ENCODE assay signal across 8 cellular contexts in genomic region chr17:78383725-78384471, GRCh38. TPM values are rescaled to one million over a fixed set of nuclear protein-coding genes. Genes with fewer than 3 reads are reported as not detected.
DNase-seq lines count a peak whose midpoint lies in the region; ATAC-seq, FAIRE-seq and TF ChIP-seq lines count a peak whose summit lies in the region.

No MANE protein-coding gene starts in this region.

- no peak overlapping the region for H3K4me3 ChIP-seq in CD8-positive, alpha-beta T cell (ENCODE audit: low read depth, low read length)
- H3K4me3 ChIP-seq in endothelial cell of umbilical vein (replicated peaks in 1 of 3; ENCODE audit: insufficient read depth in 1 of 3, low read depth in 1 of 3, low read length in 3 of 3) = peak overlapping the region in 1 of 3 experiments; percentile 6
- no peak overlapping the region for H3K4me3 ChIP-seq in tibial nerve

- no peak for ATAC-seq in CD8-positive, alpha-beta T cell
- ATAC-seq in HG03066 (IDR thresholded peaks at IDR 0.05; ENCODE audit: low read depth, unreplicated experiment) = peak; percentile 36
- ATAC-seq in natural killer cell treated with Interleukin-12 subunit alpha and Interleukin-12 subunit beta and Interleukin-15 and Interleukin-18, amount 100 ng/mL, for 72 hours = peak; percentile 75 to 87

- TF ChIP-seq POLR2A in endothelial cell of umbilical vein (IDR thresholded peaks at IDR 0.05; ENCODE audit: low read depth, low read length) = peak; percentile 46
- TF ChIP-seq POLR2A in tibial nerve (IDR thresholded peaks at IDR 0.05) = no peak

- TF ChIP-seq EP300 in tibial nerve (IDR thresholded peaks at IDR 0.05) = peak; percentile 91 to 92

- H3K36me3 Mint-ChIP-seq in CD8-positive, alpha-beta T cell = peaks cover 22% of the 10 kb centered on the region
- H3K36me3 Mint-ChIP-seq in natural killer cell treated with Interleukin-12 subunit alpha and Interleukin-12 subunit beta and Interleukin-15 and Interleukin-18, amount 100 ng/mL, for 72 hours = peaks cover 27% of the 10 kb centered on the region

- TSS peak; percentile 32 for BruUV-seq in endothelial cell of umbilical vein (replicated peaks; lab: Mats Ljungman, UMichigan)

- DNase-seq in CD8-positive, alpha-beta T cell = peak in 2 of 7 experiments; percentile 16 to 25
- peak; percentile 52 to 59 for DNase-seq in activated CD4-positive, alpha-beta T cell treated with anti-CD3 and anti-CD28 coated beads for 4 hours
- peak; percentile 99 for DNase-seq in endothelial cell of umbilical vein (ENCODE audit: low read depth, low spot score)
- peak; percentile 89 for DNase-seq in natural killer cell treated with Interleukin-12 subunit alpha and Interleukin-12 subunit beta and Interleukin-15 and Interleukin-18, amount 100 ng/mL, for 72 hours (ENCODE audit: low spot score)
- peak in 1 of 2 donors; percentile 70 for DNase-seq in tibial nerve (ENCODE audit: low spot score in 2 of 2)
- no peak for DNase-seq in HT-29 (ENCODE audit: low spot score)
- DNase-seq in occipital lobe (lab: John Stamatoyannopoulos, UW) = no peak

- no peaks in the 10 kb centered on the region for H4K20me1 ChIP-seq in endothelial cell of umbilical vein (replicated peaks; ENCODE audit: control insufficient read depth, extremely low read depth, insufficient read depth, low read length)

- no peaks in the 10 kb centered on the region for H3K9me3 ChIP-seq in CD8-positive, alpha-beta T cell (ENCODE audit: low read length)
- H3K9me3 ChIP-seq in endothelial cell of umbilical vein (replicated peaks; ENCODE audit: control insufficient read depth, insufficient read depth, low read length) (no peaks in the 10 kb centered on the region), tibial nerve (no peaks in the 10 kb centered on the region)

- CTCF ChIA-PET in CD8-positive, alpha-beta T cell (lab: Charles Lee) = interaction anchor here (2.2 kb wide), 1 partner anchor 23 kb away, joined by 6 read pairs; no protein-coding TSS in a partner anchor
- CTCF ChIA-PET in endothelial cell of umbilical vein (lab: Charles Lee) = interaction anchor here (0.9 to 2.5 kb wide), 7 partner anchors 20 to 53 kb away, joined by 3 to 14 read pairs (median 6); partner anchors contain the start of gene SOCS3

- peak overlapping the region; percentile 91 for H3K27ac Mint-ChIP-seq in CD8-positive, alpha-beta T cell
- H3K27ac Mint-ChIP-seq in natural killer cell treated with Interleukin-12 subunit alpha and Interleukin-12 subunit beta and Interleukin-15 and Interleukin-18, amount 100 ng/mL, for 72 hours = peak overlapping the region; percentile 96

- peaks cover 80% of the 10 kb centered on the region for H3K79me2 ChIP-seq in endothelial cell of umbilical vein (ENCODE audit: control insufficient read depth, insufficient read depth, low read length)

- no peaks in the 10 kb centered on the region for H3K36me3 ChIP-seq in CD8-positive, alpha-beta T cell (ENCODE audit: insufficient read depth, low read length)
- H3K36me3 ChIP-seq in endothelial cell of umbilical vein (ENCODE audit: control insufficient read depth in 2 of 2, extremely low read depth in 1 of 2, insufficient read depth in 2 of 2, low read length in 2 of 2) (no peaks in the 10 kb centered on the region), tibial nerve (peaks cover 0 to 4% (median 0%) of the 10 kb centered on the region in 3 donors)

- 54 to 55% methylated on average over 15 of the region's 15 CpGs for WGBS in tibial nerve, 2 donors

- FAIRE-seq in endothelial cell of umbilical vein (lab: Jason Lieb, UNC) = peak; percentile 81

- H3K4me1 Mint-ChIP-seq in CD8-positive, alpha-beta T cell (ENCODE audit: low read depth) = peaks cover 86% of the 10 kb centered on the region
- H3K4me1 Mint-ChIP-seq in natural killer cell treated with Interleukin-12 subunit alpha and Interleukin-12 subunit beta and Interleukin-15 and Interleukin-18, amount 100 ng/mL, for 72 hours (ENCODE audit: low read depth in 2 of 2) = peaks cover 78 to 84% of the 10 kb centered on the region in 2 donors

- H3K4me2 ChIP-seq in endothelial cell of umbilical vein (ENCODE audit: insufficient read depth, low read length) = peak overlapping the region; percentile 71

- H3K9ac ChIP-seq in endothelial cell of umbilical vein (replicated peaks; ENCODE audit: extremely low read depth, insufficient read depth, low read length) = peak overlapping the region; percentile 64

- peak overlapping the region; percentile 51 for H3K4me3 Mint-ChIP-seq in CD8-positive, alpha-beta T cell
- H3K4me3 Mint-ChIP-seq in natural killer cell treated with Interleukin-12 subunit alpha and Interleukin-12 subunit beta and Interleukin-15 and Interleukin-18, amount 100 ng/mL, for 72 hours = peak overlapping the region; percentile 91

- H3K9me1 ChIP-seq in endothelial cell of umbilical vein (replicated peaks; ENCODE audit: control insufficient read depth, extremely low read depth, insufficient read depth, low read length) = no peaks in the 10 kb centered on the region

- intact Hi-C loops in CD8-positive, alpha-beta T cell (cut with DNase I, micrococcal nuclease) = loop anchor here in 1 of 2 experiments (5.0 kb wide), 1 partner anchor 38 kb away; no protein-coding TSS in a partner anchor
- intact Hi-C loops in endothelial cell of umbilical vein (cut with micrococcal nuclease) = no loop called here

- POLR2A ChIA-PET in CD8-positive, alpha-beta T cell (lab: Charles Lee) = no interaction called here
- POLR2A ChIA-PET in endothelial cell of umbilical vein (lab: Charles Lee) = interaction anchor here (1.3 kb wide), 1 partner anchor 24 kb away, joined by 3 read pairs; the partner anchor contains the start of gene SOCS3

- no peak overlapping the region for H2AFZ ChIP-seq in endothelial cell of umbilical vein (ENCODE audit: low read depth, low read length)

- no peaks in the 10 kb centered on the region for H3K27me3 Mint-ChIP-seq in CD8-positive, alpha-beta T cell (ENCODE audit: low read depth)
- H3K27me3 Mint-ChIP-seq in natural killer cell treated with Interleukin-12 subunit alpha and Interleukin-12 subunit beta and Interleukin-15 and Interleukin-18, amount 100 ng/mL, for 72 hours = no peaks in the 10 kb centered on the region

- H3K9me3 Mint-ChIP-seq in CD8-positive, alpha-beta T cell = no peaks in the 10 kb centered on the region
- no peaks in the 10 kb centered on the region for H3K9me3 Mint-ChIP-seq in natural killer cell treated with Interleukin-12 subunit alpha and Interleukin-12 subunit beta and Interleukin-15 and Interleukin-18, amount 100 ng/mL, for 72 hours

- TF ChIP-seq CTCF in CD8-positive, alpha-beta T cell (IDR thresholded peaks at IDR 0.05) = no peak
- TF ChIP-seq CTCF in endothelial cell of umbilical vein (IDR thresholded peaks at IDR 0.05; ENCODE audit: extremely low read depth in 1 of 2, insufficient read depth in 1 of 2, low read depth in 1 of 2, low read length in 2 of 2) (no peak), tibial nerve (IDR thresholded peaks at IDR 0.05) (no peak)

- dilution Hi-C loops in endothelial cell of umbilical vein (cut with MboI; ENCODE audit: extremely low pct_ligation_motif_present, low sequenced_read_pairs) = no loop called here

- H3K27me3 ChIP-seq in CD8-positive, alpha-beta T cell (ENCODE audit: insufficient read depth, low read length) = no peaks in the 10 kb centered on the region
- H3K27me3 ChIP-seq in endothelial cell of umbilical vein (ENCODE audit: control insufficient read depth in 2 of 2, insufficient read depth in 2 of 2, low read length in 2 of 2) (no peaks in the 10 kb centered on the region), tibial nerve (no peaks in the 10 kb centered on the region)

- peaks cover 92% of the 10 kb centered on the region for H3K4me1 ChIP-seq in CD8-positive, alpha-beta T cell (ENCODE audit: insufficient read depth, low read length)
- peaks cover 80% of the 10 kb centered on the region for H3K4me1 ChIP-seq in endothelial cell of umbilical vein (ENCODE audit: control insufficient read depth, extremely low read depth, insufficient read depth, low read length)
- H3K4me1 ChIP-seq in tibial nerve = peaks cover 0 to 95% (median 68%) of the 10 kb centered on the region in 4 donors

- no peak overlapping the region for H3K27ac ChIP-seq in CD8-positive, alpha-beta T cell (ENCODE audit: low read depth, low read length)
- H3K27ac ChIP-seq in endothelial cell of umbilical vein (ENCODE audit: insufficient read depth, low read depth, low read length) (peak overlapping the region; percentile 94), tibial nerve (peak overlapping the region; percentile 45 to 83 (median 75))

TF ChIP-seq in endothelial cell of umbilical vein, 7 proteins besides CTCF, POLR2A, EP300 and RAD21 (continues in another document):
- TF ChIP-seq MYC (IDR thresholded peaks at IDR 0.05; ENCODE audit: low read depth, low read length) = no peak

RNA-seq across cellular contexts. Expression of gene PGS1, which starts 5.4 kb away (rescaled TPM):
- 10 to 100 TPM; 34.6 to 36.3 TPM for total RNA-seq in CD8-positive, alpha-beta T cell
- total RNA-seq in endothelial cell of umbilical vein (55.6 and 66.0 TPM in 2 replicates), tibial nerve (100 to 1,000 TPM in 1 of 4 donors, 10 to 100 TPM in 3; 41.9 to 105 (median 53.2) TPM), occipital lobe (39.0 TPM)
- 48.4 and 50.8 TPM in 2 replicates for polyA plus RNA-seq in endothelial cell of umbilical vein
- polyA plus RNA-seq in endothelial cell of umbilical vein (2011; cell fraction: cytosol; rRNA removed) = 28.4 and 36.1 TPM in 2 replicates
- polyA plus RNA-seq in endothelial cell of umbilical vein (2011; cell fraction: nucleus; rRNA removed) = 195 and 203 TPM in 2 replicates
- polyA plus RNA-seq in endothelial cell of umbilical vein (2012) = 30.2 and 34.0 TPM in 2 replicates
- polyA minus RNA-seq in endothelial cell of umbilical vein = 62.5 and 77.9 TPM in 2 replicates
- 31.2 TPM for polyA minus RNA-seq in endothelial cell of umbilical vein (2011; cell fraction: cytosol; rRNA and poly(A)+ RNA removed)
- 72.4 and 73.4 TPM in 2 replicates for polyA minus RNA-seq in endothelial cell of umbilical vein (2011; cell fraction: nucleus; rRNA and poly(A)+ RNA removed)
- 100 to 1,000 TPM in 1 of 2 donors, 10 to 100 TPM in 1; 83.0 to 139 TPM for total RNA-seq in natural killer cell treated with Interleukin-12 subunit alpha and Interleukin-12 subunit beta and Interleukin-15 and Interleukin-18, amount 100 ng/mL, for 72 hours
- total RNA-seq in HT-29 (2014; rRNA removed; shearing (Covaris generic)) = 23.0 and 30.7 TPM in 2 replicates

RNA-seq across cellular contexts. Expression of gene SOCS3, which starts 24.0 kb away (rescaled TPM):
- total RNA-seq in CD8-positive, alpha-beta T cell = 100 to 1,000 TPM; 279 to 283 TPM
- total RNA-seq in endothelial cell of umbilical vein = 13.6 and 14.3 TPM in 2 replicates
- 6.2 and 6.6 TPM in 2 replicates for polyA plus RNA-seq in endothelial cell of umbilical vein
- polyA plus RNA-seq in endothelial cell of umbilical vein (2011; cell fraction: cytosol; rRNA removed) = 5.3 and 7.9 TPM in 2 replicates
- polyA plus RNA-seq in endothelial cell of umbilical vein (2011; cell fraction: nucleus; rRNA removed) = 15.2 and 19.0 TPM in 2 replicates
- 12.2 and 14.3 TPM in 2 replicates for polyA plus RNA-seq in endothelial cell of umbilical vein (2012)
- polyA minus RNA-seq in endothelial cell of umbilical vein = 7.8 and 10.9 TPM in 2 replicates
- polyA minus RNA-seq in endothelial cell of umbilical vein (2011; cell fraction: cytosol; rRNA and poly(A)+ RNA removed) = 31.0 TPM
- 7.3 and 17.4 TPM in 2 replicates for polyA minus RNA-seq in endothelial cell of umbilical vein (2011; cell fraction: nucleus; rRNA and poly(A)+ RNA removed)
- total RNA-seq in natural killer cell treated with Interleukin-12 subunit alpha and Interleukin-12 subunit beta and Interleukin-15 and Interleukin-18, amount 100 ng/mL, for 72 hours = 100 to 1,000 TPM; 110 to 156 TPM
- total RNA-seq in tibial nerve = 10 to 100 TPM; 23.7 to 76.5 (median 59.7) TPM
- 0.18 and 0.79 TPM in 2 replicates for total RNA-seq in HT-29 (2014; rRNA removed; shearing (Covaris generic))
- 8.3 TPM for total RNA-seq in occipital lobe

Comparison
In these comparisons a context has a peak if more than half of its experiments do, and no peak if none do; other contexts are left out.
1. DNase-seq: peak in activated CD4-positive, alpha-beta T cell treated with anti-CD3 and anti-CD28 coated beads for 4 hours (2 of 2), endothelial cell of umbilical vein (single experiment) and natural killer cell treated with Interleukin-12 subunit alpha and Interleukin-12 subunit beta and Interleukin-15 and Interleukin-18, amount 100 ng/mL, for 72 hours (single experiment); none in HT-29 (single experiment) and occipital lobe (single experiment).